8 cellular contexts compared by ENCODE assay signal in the genomic region with DNA sequence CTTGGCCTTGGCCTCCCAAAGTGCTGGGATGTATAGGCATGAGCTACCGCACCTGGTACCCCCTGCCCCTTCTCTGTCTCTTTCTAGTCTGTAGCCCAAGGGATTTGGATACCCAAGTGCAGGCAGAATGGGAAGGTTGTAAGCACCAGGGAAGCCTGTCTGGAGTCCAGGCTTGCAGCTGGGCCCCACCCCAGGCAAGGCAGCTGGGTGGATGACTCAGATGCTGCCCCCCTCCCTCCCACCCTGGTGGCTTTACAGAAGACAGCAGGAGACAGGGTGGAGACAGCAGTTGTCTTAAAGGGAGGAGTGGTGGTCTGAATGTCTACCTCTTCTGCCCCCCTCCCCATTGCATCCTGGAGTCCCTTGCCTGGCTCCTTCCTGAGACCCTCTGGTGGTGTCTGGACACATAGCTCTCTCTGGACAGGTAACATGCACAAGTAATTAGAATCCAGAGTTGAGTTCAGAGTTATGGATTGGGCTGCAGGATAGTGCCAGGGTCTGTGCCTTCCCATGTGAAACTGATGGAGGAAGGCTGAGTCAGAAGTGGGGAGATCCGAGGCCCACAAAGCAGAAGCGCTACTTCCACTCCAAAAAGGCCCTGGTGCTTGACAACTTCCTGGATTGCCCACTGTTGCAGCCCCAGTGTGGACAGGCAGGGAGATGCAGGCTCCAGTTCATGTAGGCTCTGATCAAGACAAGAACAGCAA. TPM values are rescaled to one million over a fixed set of nuclear protein-coding genes. Genes with fewer than 3 reads are reported as not detected.
DNase-seq lines count a peak whose midpoint lies in the region; ATAC-seq and TF ChIP-seq lines count a peak whose summit lies in the region.

No MANE protein-coding gene starts in this region.

- no peak for TF ChIP-seq POLR2A in gastroesophageal sphincter (IDR thresholded peaks at IDR 0.05)

- H3K36me3 Mint-ChIP-seq in stimulated activated naive CD8-positive, alpha-beta T cell treated with anti-CD3 and anti-CD28 coated beads, Interleukin-15, Interleukin-2, amounts not matched to agents 100 ng/mL and 50 ng/mL, for 24 hours (ENCODE audit: low read depth), result peaks cover 37% of the 10 kb centered on the region
- peaks cover 90% of the 10 kb centered on the region for H3K36me3 Mint-ChIP-seq in stimulated activated effector memory CD8-positive, alpha-beta T cell treated with anti-CD3 and anti-CD28 coated beads, Interleukin-12 subunit alpha, Interleukin-12 subunit beta, amount 100 ng/mL, for 72 hours

- H3K27me3 Mint-ChIP-seq in stimulated activated naive CD8-positive, alpha-beta T cell treated with anti-CD3 and anti-CD28 coated beads, Interleukin-15, Interleukin-2, amounts not matched to agents 100 ng/mL and 50 ng/mL, for 24 hours, result peaks cover 8% of the 10 kb centered on the region
- peaks cover 41% of the 10 kb centered on the region for H3K27me3 Mint-ChIP-seq in stimulated activated naive CD8-positive, alpha-beta T cell treated with anti-CD3 and anti-CD28 coated beads, Interleukin-15, amount 100 ng/mL, for 72 hours

- H3K4me3 Mint-ChIP-seq in stimulated activated naive CD8-positive, alpha-beta T cell treated with anti-CD3 and anti-CD28 coated beads, Interleukin-15, Interleukin-2, amounts not matched to agents 100 ng/mL and 50 ng/mL, for 24 hours, result peak overlapping the region; percentile 61
- H3K4me3 Mint-ChIP-seq in stimulated activated naive CD8-positive, alpha-beta T cell treated with anti-CD3 and anti-CD28 coated beads, Interleukin-15, amount 100 ng/mL, for 72 hours, result peak overlapping the region in 1 of 2 donors; percentile 29
- H3K4me3 Mint-ChIP-seq in stimulated activated effector memory CD8-positive, alpha-beta T cell treated with anti-CD3 and anti-CD28 coated beads, Interleukin-12 subunit alpha, Interleukin-12 subunit beta, amount 100 ng/mL, for 72 hours, result peak overlapping the region; percentile 91

- H3K36me3 ChIP-seq in WERI-Rb-1 (peaks cover 15% of the 10 kb centered on the region), gastroesophageal sphincter (peaks cover 0 to 5% of the 10 kb centered on the region in 2 donors)

- H3K9me3 ChIP-seq in WERI-Rb-1 (ENCODE audit: severe bottlenecking), result no peaks in the 10 kb centered on the region
- H3K9me3 ChIP-seq in gastroesophageal sphincter, result no peaks in the 10 kb centered on the region

- H3K27me3 ChIP-seq in WERI-Rb-1 (ENCODE audit: insufficient read depth, low read depth, severe bottlenecking), result no peaks in the 10 kb centered on the region
- H3K27me3 ChIP-seq in gastroesophageal sphincter, result no peaks in the 10 kb centered on the region

- H3K4me1 ChIP-seq in gastroesophageal sphincter, result peaks cover 13 to 84% (median 53%) of the 10 kb centered on the region in 3 donors

- WGBS in gastroesophageal sphincter (ENCODE audit: low coverage in 1 of 2), 2 donors, result 0% methylated on average over 1 of the region's 3 CpGs; no CpG with 5 or more reads in 1 of the 2 donors

- no peak overlapping the region for H3K27ac Mint-ChIP-seq in stimulated activated naive CD8-positive, alpha-beta T cell treated with anti-CD3 and anti-CD28 coated beads, Interleukin-15, Interleukin-2, amounts not matched to agents 100 ng/mL and 50 ng/mL, for 24 hours
- no peak overlapping the region for H3K27ac Mint-ChIP-seq in stimulated activated naive CD8-positive, alpha-beta T cell treated with anti-CD3 and anti-CD28 coated beads, Interleukin-15, amount 100 ng/mL, for 72 hours
- peak overlapping the region; percentile 61 for H3K27ac Mint-ChIP-seq in stimulated activated effector memory CD8-positive, alpha-beta T cell treated with anti-CD3 and anti-CD28 coated beads, Interleukin-12 subunit alpha, Interleukin-12 subunit beta, amount 100 ng/mL, for 72 hours

- no peak for ATAC-seq in stimulated activated naive CD8-positive, alpha-beta T cell treated with anti-CD3 and anti-CD28 coated beads, Interleukin-15, amount 100 ng/mL, for 72 hours
- peak; percentile 26 for ATAC-seq in gastroesophageal sphincter
- ATAC-seq in stimulated activated effector memory CD8-positive, alpha-beta T cell treated with anti-CD3 and anti-CD28 coated beads, Interleukin-12 subunit alpha, Interleukin-12 subunit beta, amount 100 ng/mL, for 72 hours, result peak; percentile 11
- ATAC-seq in HG03432 (IDR thresholded peaks at IDR 0.05; ENCODE audit: unreplicated experiment), result no peak

- peak overlapping the region; percentile 93 for H3K27ac ChIP-seq in WERI-Rb-1
- H3K27ac ChIP-seq in gastroesophageal sphincter, result peak overlapping the region; percentile 94 to 100 (median 100)

- H3K4me3 ChIP-seq in WERI-Rb-1 (ENCODE audit: low read depth, low read length), result no peak overlapping the region
- H3K4me3 ChIP-seq in gastroesophageal sphincter, result peak overlapping the region; percentile 0 to 93

- TF ChIP-seq CTCF in WERI-Rb-1 (IDR thresholded peaks at IDR 0.05; ENCODE audit: low read depth, low read length), result peak; percentile 24
- peak in 1 of 4 experiments; percentile 16 for TF ChIP-seq CTCF in gastroesophageal sphincter (IDR thresholded peaks at IDR 0.05)

- TF ChIP-seq EP300 in gastroesophageal sphincter (IDR thresholded peaks at IDR 0.05), result no peak

- peaks cover 63% of the 10 kb centered on the region for H3K4me1 Mint-ChIP-seq in stimulated activated naive CD8-positive, alpha-beta T cell treated with anti-CD3 and anti-CD28 coated beads, Interleukin-15, Interleukin-2, amounts not matched to agents 100 ng/mL and 50 ng/mL, for 24 hours (ENCODE audit: low read depth)
- peaks cover 59% of the 10 kb centered on the region for H3K4me1 Mint-ChIP-seq in stimulated activated naive CD8-positive, alpha-beta T cell treated with anti-CD3 and anti-CD28 coated beads, Interleukin-15, amount 100 ng/mL, for 72 hours
- peaks cover 60% of the 10 kb centered on the region for H3K4me1 Mint-ChIP-seq in stimulated activated effector memory CD8-positive, alpha-beta T cell treated with anti-CD3 and anti-CD28 coated beads, Interleukin-12 subunit alpha, Interleukin-12 subunit beta, amount 100 ng/mL, for 72 hours

- no peaks in the 10 kb centered on the region for H3K9me3 Mint-ChIP-seq in stimulated activated naive CD8-positive, alpha-beta T cell treated with anti-CD3 and anti-CD28 coated beads, Interleukin-15, Interleukin-2, amounts not matched to agents 100 ng/mL and 50 ng/mL, for 24 hours
- no peaks in the 10 kb centered on the region for H3K9me3 Mint-ChIP-seq in stimulated activated naive CD8-positive, alpha-beta T cell treated with anti-CD3 and anti-CD28 coated beads, Interleukin-15, amount 100 ng/mL, for 72 hours
- no peaks in the 10 kb centered on the region for H3K9me3 Mint-ChIP-seq in stimulated activated effector memory CD8-positive, alpha-beta T cell treated with anti-CD3 and anti-CD28 coated beads, Interleukin-12 subunit alpha, Interleukin-12 subunit beta, amount 100 ng/mL, for 72 hours

- no peak for DNase-seq in stimulated activated naive CD8-positive, alpha-beta T cell treated with anti-CD3 and anti-CD28 coated beads, Interleukin-15, amount 100 ng/mL, for 72 hours
- DNase-seq in WERI-Rb-1 (peak; percentile 72), NCI-H526 (lab: John Stamatoyannopoulos, UW) (no peak), DMS153 (lab: John Stamatoyannopoulos, UW) (no peak)
- no peak for DNase-seq in stimulated activated effector memory CD8-positive, alpha-beta T cell treated with anti-CD3 and anti-CD28 coated beads, Interleukin-12 subunit alpha, Interleukin-12 subunit beta, amount 100 ng/mL, for 72 hours (ENCODE audit: low spot score in 2 of 2)

RNA-seq across cellular contexts. Expression of a gene that starts 5.1 kb away (rescaled TPM):
- total RNA-seq in gastroesophageal sphincter, result 100 to 1,000 TPM; 327 to 617 (median 519) TPM

RNA-seq across cellular contexts. Expression of a gene that starts 33.7 kb away (rescaled TPM):
- total RNA-seq in gastroesophageal sphincter, result 1 to 10 TPM; 1.7 to 7.5 (median 3.4) TPM

RNA-seq across cellular contexts. Expression of a gene that starts 37.4 kb away (rescaled TPM):
- under 1 TPM; under 0.01 to 0.78 (median 0.52) TPM for total RNA-seq in gastroesophageal sphincter

RNA-seq across cellular contexts. Expression of a gene that starts 58.7 kb away (rescaled TPM):
- 10 to 100 TPM in 1 of 4 donors, not detected in 3; 22.1 TPM for total RNA-seq in gastroesophageal sphincter

Comparison
In these comparisons a context has a peak if more than half of its experiments do, and no peak if none do; other contexts are left out.
1. ATAC-seq: peak in gastroesophageal sphincter (single experiment) and stimulated activated effector memory CD8-positive, alpha-beta T cell treated with anti-CD3 and anti-CD28 coated beads, Interleukin-12 subunit alpha, Interleukin-12 subunit beta, amount 100 ng/mL, for 72 hours (single experiment); none in stimulated activated naive CD8-positive, alpha-beta T cell treated with anti-CD3 and anti-CD28 coated beads, Interleukin-15, amount 100 ng/mL, for 72 hours (single experiment) and HG03432 (single experiment).